In the genomic region with DNA sequence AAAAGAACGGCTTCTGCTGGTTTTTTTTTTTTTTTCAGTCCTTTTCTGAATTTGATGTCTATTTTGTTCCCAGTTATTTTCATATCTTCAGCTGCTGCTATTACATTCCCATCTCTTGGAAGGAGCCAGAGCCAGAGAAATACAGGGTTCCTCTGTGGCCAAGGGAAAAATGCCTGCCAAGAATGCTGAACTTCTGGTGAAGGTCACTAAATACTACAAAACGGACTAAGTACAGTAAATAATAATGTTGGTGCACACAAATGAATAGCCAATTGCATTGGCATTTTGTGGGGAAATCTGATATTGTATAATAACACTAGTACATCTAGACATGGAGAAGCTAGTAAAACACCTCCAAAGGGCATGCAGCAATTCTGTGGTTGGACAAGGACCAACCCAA, we compare ENCODE assay signal across 17 cellular contexts. TPM values are rescaled to one million over a fixed set of nuclear protein-coding genes. Genes with fewer than 3 reads are reported as not detected.
A peak's percentile ranks its signal among the peaks of the same experiment; 100 is the strongest.
DNase-seq lines count a peak whose midpoint lies in the region; ATAC-seq and TF ChIP-seq lines count a peak whose summit lies in the region.
"Had no signal": no experiment of that assay in that cellular context is flagged by ENCODE, and none has a peak within 500 bp of the region (broad histone marks: within the 10 kb centered on the region; RNA-seq: fewer than 3 reads in every experiment).

No MANE protein-coding gene starts in this region.

- no peaks in the 10 kb centered on the region for H3K27me3 ChIP-seq in right cardiac atrium (ENCODE audit: control insufficient read depth, insufficient read depth)
- no peaks in the 10 kb centered on the region for H3K27me3 ChIP-seq in stomach
- H3K27me3 ChIP-seq in H9 (ENCODE audit: insufficient read depth, low read length): no peaks in the 10 kb centered on the region

- peak; percentile 67 for DNase-seq in GM04504 (ENCODE audit: low read depth)
- DNase-seq in astrocyte of the spinal cord (ENCODE audit: low read depth, low spot score): peak; percentile 76
- peak in 2 of 3 donors; percentile 29 to 37 for DNase-seq in right cardiac atrium
- no peak for DNase-seq in stomach
- DNase-seq in erythroblast (lab: John Stamatoyannopoulos, UW): no peak
- no peak for DNase-seq in SK-N-DZ (ENCODE audit: low spot score)
- no peak for DNase-seq in H9
- DNase-seq: activated CD4-positive, alpha-beta memory T cell treated with anti-CD3 and anti-CD28 coated beads, Interleukin-2, amount 10 ng/mL, durations not matched to agents 7 days and 5 days; caudate nucleus; CD4-positive, alpha-beta memory T cell; NCI-H1417; NCI-H446 treated with DMSO at 0.1 percent for 48 hours had no signal

- H3K9me3 ChIP-seq in right cardiac atrium (ENCODE audit: control insufficient read depth, low read length): no peaks in the 10 kb centered on the region
- H3K9me3 ChIP-seq in stomach: no peaks in the 10 kb centered on the region
- no peaks in the 10 kb centered on the region for H3K9me3 ChIP-seq in H9 (ENCODE audit: control insufficient read depth, low read depth, low read length)

- no peak overlapping the region for H4K8ac ChIP-seq in H9 (replicated peaks; ENCODE audit: insufficient read length, low read depth, low read length)

- no peak for TF ChIP-seq EP300 in stomach (IDR thresholded peaks at IDR 0.05)

- in situ Hi-C loops in astrocyte of the spinal cord (cut with HindIII; ENCODE audit: low sequenced_read_pairs): no loop called here

- 22% methylated on average over 2 of the region's 2 CpGs for WGBS in right cardiac atrium
- WGBS in stomach, 5 donors: 40 to 67% (median 51%) methylated on average over 2 of the region's 2 CpGs
- WGBS in H9 (ENCODE audit: extremely low coverage, insufficient read length, low lambda C conversion rate): no CpG with 5 or more reads among the region's 2 CpGs

- no peak overlapping the region for H4K91ac ChIP-seq in H9 (ENCODE audit: insufficient read length, low read depth, low read length)

- H3K9ac ChIP-seq in H9 (ENCODE audit: extremely low read depth, insufficient read length, low read length): no peak overlapping the region

- TF ChIP-seq POLR2A in stomach (IDR thresholded peaks at IDR 0.05): no peak
- no peak for TF ChIP-seq POLR2A in erythroblast (IDR thresholded peaks at IDR 0.05; ENCODE audit: low read length)

- H3K4me2 ChIP-seq in H9 (ENCODE audit: insufficient read depth, insufficient read length, low read length): no peak overlapping the region

- ATAC-seq in right cardiac atrium (peak; percentile 69 to 92), GM18520 (IDR thresholded peaks at IDR 0.05; ENCODE audit: unreplicated experiment) (no peak)

- no peak overlapping the region for H3K4me3 Mint-ChIP-seq in H9
- H3K4me3 Mint-ChIP-seq: activated CD4-positive, alpha-beta memory T cell treated with anti-CD3 and anti-CD28 coated beads, Interleukin-2, amount 10 ng/mL, durations not matched to agents 7 days and 5 days; CD4-positive, alpha-beta memory T cell; stimulated activated naive CD8-positive, alpha-beta T cell treated with anti-CD3 and anti-CD28 coated beads, Interleukin-15, Interleukin-2, amounts not matched to agents 100 ng/mL and 50 ng/mL, for 24 hours; T-helper 2 cell treated with Interferon-gamma antibody and Interleukin-4, amounts not matched to agents 5 μg/mL and 100 μg/mL, for 36 hours had no signal

- H3K4me1 ChIP-seq in right cardiac atrium (ENCODE audit: control insufficient read depth, insufficient read depth, low read length) (peaks cover 7% of the 10 kb centered on the region), stomach (peaks cover 0 to 10% (median 3%) of the 10 kb centered on the region in 4 donors), H9 (ENCODE audit: insufficient read depth, low read length) (no peaks in the 10 kb centered on the region)

- TF ChIP-seq CTCF in astrocyte of the spinal cord (IDR thresholded peaks at IDR 0.05; ENCODE audit: low read depth, low read length): no peak
- TF ChIP-seq CTCF in stomach (IDR thresholded peaks at IDR 0.05): no peak
- TF ChIP-seq CTCF in H9 (conservative IDR thresholded peaks at IDR 0.05): no peak

- H2BK20ac ChIP-seq in H9 (ENCODE audit: low read depth, low read length, poor library complexity, severe bottlenecking): no peak overlapping the region

- H2AK5ac ChIP-seq in H9 (ENCODE audit: insufficient read length, low read length): no peak overlapping the region

- no peaks in the 10 kb centered on the region for H3K4me1 Mint-ChIP-seq in H9
- H3K4me1 Mint-ChIP-seq: activated CD4-positive, alpha-beta memory T cell treated with anti-CD3 and anti-CD28 coated beads, Interleukin-2, amount 10 ng/mL, durations not matched to agents 7 days and 5 days; CD4-positive, alpha-beta memory T cell had no signal

- H2BK12ac ChIP-seq in H9 (ENCODE audit: insufficient read length, low read depth, low read length): no peak overlapping the region

- no peaks in the 10 kb centered on the region for H3K23me2 ChIP-seq in H9 (ENCODE audit: insufficient read length, low read depth, low read length, poor library complexity, severe bottlenecking)

- H3K23ac ChIP-seq in H9 (ENCODE audit: insufficient read length, low read depth, low read length): no peak overlapping the region

- no peaks in the 10 kb centered on the region; the same call in 1 of the 2 replicates for H3K27me3 Mint-ChIP-seq in H9 (ENCODE audit: low read depth)

- no peaks in the 10 kb centered on the region for H3K79me2 ChIP-seq in H9 (ENCODE audit: insufficient read depth, low read length)

- no peaks in the 10 kb centered on the region for H4K20me1 ChIP-seq in H9 (ENCODE audit: control insufficient read depth, insufficient read depth, insufficient read length)

- no peak overlapping the region for H4K5ac ChIP-seq in H9 (ENCODE audit: insufficient read length, low read depth, low read length)

- no peaks in the 10 kb centered on the region for H3K36me3 Mint-ChIP-seq in H9 (ENCODE audit: insufficient read depth in 1 of 3, low read depth in 3 of 3)
- H3K36me3 Mint-ChIP-seq: CD4-positive, alpha-beta memory T cell had no signal

- no peak overlapping the region for H3K18ac ChIP-seq in H9 (ENCODE audit: insufficient read length, low read depth, low read length)

- intact Hi-C loops in right cardiac atrium (cut with DNase I): loop anchor here in 1 of 4 donors (10.0 kb wide), 1 partner anchor 48 kb away; no protein-coding TSS in a partner anchor
- intact Hi-C loops in stomach (cut with DNase I; ENCODE audit: low total_unique reads): no loop called here

- H3K56ac ChIP-seq in H9 (ENCODE audit: insufficient read length, low read depth, low read length): no peak overlapping the region

- H3T11ph ChIP-seq in H9 (ENCODE audit: low read length): no peak overlapping the region

- no peak overlapping the region for H2BK15ac ChIP-seq in H9 (ENCODE audit: low read depth, low read length)

- no peak overlapping the region for H3K4ac ChIP-seq in H9 (ENCODE audit: low read depth, low read length)

- no peak overlapping the region for H3K27ac ChIP-seq in right cardiac atrium (ENCODE audit: low read length)
- H3K27ac ChIP-seq in stomach: peak overlapping the region in 3 of 5 donors; percentile 13 to 40 (median 21)
- H3K27ac ChIP-seq in H9 (ENCODE audit: insufficient read length, low read depth, low read length): no peak overlapping the region
- H3K27ac ChIP-seq: epithelial cell of prostate had no signal

- H3K27ac Mint-ChIP-seq in H9: no peak overlapping the region
- H3K27ac Mint-ChIP-seq: activated CD4-positive, alpha-beta memory T cell treated with anti-CD3 and anti-CD28 coated beads, Interleukin-2, amount 10 ng/mL, durations not matched to agents 7 days and 5 days; activated T-helper 2 cell treated with anti-CD3 and anti-CD28 coated beads, Interferon-gamma antibody, Interleukin-2, Interleukin-4, amounts not matched to agents 10 μg/mL and 5 μg/mL and 100 μg/mL, durations not matched to agents 14 hours and 24 hours and 36 hours; CD4-positive, alpha-beta memory T cell; stimulated activated naive CD8-positive, alpha-beta T cell treated with anti-CD3 and anti-CD28 coated beads, Interleukin-15, Interleukin-2, amounts not matched to agents 100 ng/mL and 50 ng/mL, for 24 hours; T-helper 2 cell treated with Interferon-gamma antibody and Interleukin-4, amounts not matched to agents 5 μg/mL and 100 μg/mL, for 36 hours had no signal

- H2AFZ ChIP-seq in H9 (ENCODE audit: low read length): no peak overlapping the region

- H3K36me3 ChIP-seq in stomach: no peaks in the 10 kb centered on the region

- no peak overlapping the region for H2BK120ac ChIP-seq in H9 (ENCODE audit: low read depth, low read length, poor library complexity, severe bottlenecking)

- no peaks in the 10 kb centered on the region for H3K79me1 ChIP-seq in H9 (ENCODE audit: insufficient read depth, low read depth, low read length, poor library complexity, severe bottlenecking)

- no peak overlapping the region for H3K4me3 ChIP-seq in astrocyte of the spinal cord (ENCODE audit: low read depth, low read length)
- H3K4me3 ChIP-seq in right cardiac atrium (ENCODE audit: low read length): no peak overlapping the region
- H3K4me3 ChIP-seq in stomach: no peak overlapping the region

- no peak overlapping the region for H3K14ac ChIP-seq in H9 (ENCODE audit: insufficient read depth, low read length)

- no peak overlapping the region for H2BK5ac ChIP-seq in H9 (ENCODE audit: insufficient read length, low read length)

- no peaks in the 10 kb centered on the region for H3K9me3 Mint-ChIP-seq in H9
- H3K9me3 Mint-ChIP-seq: activated CD4-positive, alpha-beta memory T cell treated with anti-CD3 and anti-CD28 coated beads, Interleukin-2, amount 10 ng/mL, durations not matched to agents 7 days and 5 days; activated T-helper 2 cell treated with anti-CD3 and anti-CD28 coated beads, Interferon-gamma antibody, Interleukin-2, Interleukin-4, amounts not matched to agents 10 μg/mL and 5 μg/mL and 100 μg/mL, durations not matched to agents 14 hours and 24 hours and 36 hours; stimulated activated naive CD8-positive, alpha-beta T cell treated with anti-CD3 and anti-CD28 coated beads, Interleukin-15, Interleukin-2, amounts not matched to agents 100 ng/mL and 50 ng/mL, for 24 hours; T-helper 2 cell treated with Interferon-gamma antibody and Interleukin-4, amounts not matched to agents 5 μg/mL and 100 μg/mL, for 36 hours had no signal

RNA-seq across cellular contexts. Expression of a gene that starts 56.3 kb away (rescaled TPM):
- total RNA-seq in right cardiac atrium (10 to 100 TPM; 64.9 to 72.8 (median 69.2) TPM), stomach (100 to 1,000 TPM in 2 of 5 donors, 10 to 100 TPM in 3; 17.1 to 187 (median 82.9) TPM), H9 (2021) (0.11 and 0.39 TPM in 2 replicates)
- polyA plus RNA-seq in right cardiac atrium (13.9 TPM), stomach (10 to 100 TPM in 2 of 3 donors, 1 to 10 TPM in 1; 7.6 to 31.2 (median 30.9) TPM)
- 17.8 and 21.6 TPM in 2 replicates for polyA plus RNA-seq in SK-N-DZ (2014; cell fraction: cytosol; rRNA removed)
- 13.8 and 15.8 TPM in 2 replicates for polyA plus RNA-seq in SK-N-DZ (2014; cell fraction: nucleus; rRNA removed)

Comparison
In these comparisons a context has a peak if more than half of its experiments do, and no peak if none do; other contexts are left out.
1. DNase-seq: peak in GM04504 (single experiment), astrocyte of the spinal cord (single experiment) and right cardiac atrium (2 of 3); none in stomach (single experiment), erythroblast (0 of 2), SK-N-DZ (single experiment) and H9 (single experiment).
2. H3K27ac ChIP-seq: peak in stomach (3 of 5); none in right cardiac atrium (single experiment) and H9 (single experiment).
3. RNA of a gene that starts 56.3 kb away (total RNA-seq): 17.1 to 187 TPM in stomach and 64.9 to 72.8 TPM in right cardiac atrium; 0.11 to 0.39 TPM in H9; every median in the first group is over 10 times any median in the second.